Comparison of ENCODE assay signal across 1 cellular context in genomic region chr1:230922620-230923019, GRCh38.
TF ChIP-seq lines count a peak whose summit lies in the region.

No MANE protein-coding gene starts in this region.

TF ChIP-seq in SK-N-SH, 30 proteins besides CTCF, POLR2A, EP300 and RAD21 (continued from another document):
- TF ChIP-seq TEAD4 (IDR thresholded peaks at IDR 0.05; ENCODE audit: borderline replicate concordance, insufficient read depth) (no peak), RXRA (IDR thresholded peaks at IDR 0.05; ENCODE audit: borderline replicate concordance, low read depth) (no peak), SIN3A (IDR thresholded peaks at IDR 0.05; ENCODE audit: borderline replicate concordance, low read depth, low read length) (no peak), TCF12 (IDR thresholded peaks at IDR 0.05) (no peak), MXI1 (IDR thresholded peaks at IDR 0.05; ENCODE audit: low read depth, low read length) (no peak), FOSL2 (IDR thresholded peaks at IDR 0.05; ENCODE audit: borderline replicate concordance, low read depth) (no peak)
